In the genomic region with DNA sequence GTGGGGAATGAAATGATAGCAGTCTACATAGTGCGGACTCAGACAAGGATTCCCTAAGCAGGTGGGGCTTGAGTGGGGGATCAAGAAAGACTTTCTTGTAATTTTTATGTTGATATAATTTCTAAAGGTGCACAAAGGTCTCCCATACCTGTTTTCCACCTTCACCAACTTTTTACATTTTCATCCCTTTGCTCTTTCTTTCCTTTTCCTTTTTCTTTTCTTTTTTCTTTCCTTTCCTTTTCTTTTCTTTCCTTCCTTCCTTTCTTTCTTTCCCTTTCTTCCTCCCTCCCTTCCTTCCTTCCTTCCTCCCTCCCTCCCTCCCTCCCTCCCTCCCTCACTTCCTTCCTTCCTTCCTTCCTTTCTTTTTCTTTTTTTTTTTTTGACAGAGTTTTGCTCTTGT, we compare ENCODE assay signal across 28 cellular contexts.
"Had no signal": no experiment of that assay in that cellular context is flagged by ENCODE, and none has a peak within 500 bp of the region (broad histone marks: within the 10 kb centered on the region; RNA-seq: fewer than 3 reads in every experiment).

No MANE protein-coding gene starts in this region.

- FAIRE-seq: colon, endometrium, endothelial cell of umbilical vein, frontal cortex had no signal

- H3K27me3 ChIP-seq: colonic mucosa had no signal

- H3K27ac ChIP-seq: colonic mucosa, coronary artery, dorsolateral prefrontal cortex, epithelial cell of prostate, esophagus muscularis mucosa, esophagus squamous epithelium, foreskin keratinocyte, gastrocnemius medialis, gastroesophageal sphincter, heart left ventricle, heart right ventricle had no signal

- H3K4me3 ChIP-seq: colonic mucosa, coronary artery, dorsolateral prefrontal cortex, esophagus muscularis mucosa, esophagus squamous epithelium, gastrocnemius medialis, gastroesophageal sphincter, heart left ventricle, heart right ventricle had no signal

- DNase-seq: colonic mucosa; cortex of kidney; dermis blood vessel endothelial cell; dorsolateral prefrontal cortex; effector CD4-positive, alpha-beta T cell; effector CD8-positive, alpha-beta T cell; effector memory CD4-positive, alpha-beta T cell; effector memory CD8-positive, alpha-beta T cell; endodermal cell; erythroblast; esophagus squamous epithelium; foreskin fibroblast; foreskin keratinocyte; foreskin melanocyte; gastrocnemius medialis; glutamatergic neuron; head of caudate nucleus; heart left ventricle; heart right ventricle had no signal

- ATAC-seq: effector memory CD8-positive, alpha-beta T cell; esophagus mucosa; foreskin keratinocyte; gastrocnemius medialis; gastroesophageal sphincter; heart left ventricle; heart right ventricle had no signal

- H3K9me3 ChIP-seq: colonic mucosa, esophagus muscularis mucosa, esophagus squamous epithelium, gastrocnemius medialis, gastroesophageal sphincter, heart left ventricle, heart right ventricle had no signal

- H3K36me3 ChIP-seq: colonic mucosa, esophagus muscularis mucosa, esophagus squamous epithelium, gastrocnemius medialis, gastroesophageal sphincter, heart left ventricle, heart right ventricle had no signal

- H3K4me1 ChIP-seq: colonic mucosa, esophagus muscularis mucosa, esophagus squamous epithelium, foreskin keratinocyte, gastrocnemius medialis, gastroesophageal sphincter, heart left ventricle, heart right ventricle had no signal
